ENCODE assay signal across 1 cellular context in genomic region chr2:174336403-174337336, GRCh38.
TF ChIP-seq lines count a peak whose summit lies in the region.

No MANE protein-coding gene starts in this region.

TF ChIP-seq in SK-N-SH treated with all-trans-retinoic acid at 6 μM for 48 hours, 23 proteins besides CTCF, POLR2A, EP300 and RAD21 (continued from another document):
- TF ChIP-seq CREB5 (CRISPR knock-in tag; IDR thresholded peaks at IDR 0.05; ENCODE audit: low read depth) (no peak), CSDC2 (CRISPR knock-in tag; IDR thresholded peaks at IDR 0.05) (no peak)
